Comparison of ENCODE assay signal across 8 cellular contexts in genomic region chrX:7925867-7926472, GRCh38.
DNase-seq lines count a peak whose midpoint lies in the region; TF ChIP-seq lines count a peak whose summit lies in the region.

No MANE protein-coding gene starts in this region.

- H3K9me3 Mint-ChIP-seq in T-helper 2 cell treated with Interferon-gamma antibody and Interleukin-4, amounts not matched to agents 5 μg/mL and 100 μg/mL, for 36 hours = no peaks in the 10 kb centered on the region

- TF ChIP-seq CTCF in astrocyte of the spinal cord (IDR thresholded peaks at IDR 0.05; ENCODE audit: low read depth, low read length) = peak; percentile 88

- DNase-seq in DMS53 treated with DMSO at 0.1 percent for 48 hours (lab: John Stamatoyannopoulos, UW; ENCODE audit: unreplicated experiment) (peak; percentile 5), GOT3 (lab: John Stamatoyannopoulos, UW) (peak; percentile 49), NAMALWA (ENCODE audit: low spot score) (peak; percentile 68), astrocyte of the spinal cord (ENCODE audit: low read depth, low spot score) (peak; percentile 73), iPS-NIHi7 (ENCODE audit: extremely low spot score) (peak; percentile 80), NCI-H187 treated with DMSO at 0.1 percent for 48 hours (lab: John Stamatoyannopoulos, UW) (no peak)
- DNase-seq in T-helper 2 cell treated with Interferon-gamma antibody and Interleukin-4, amounts not matched to agents 5 μg/mL and 100 μg/mL, for 36 hours (ENCODE audit: low spot score) = peak; percentile 33
- peak; percentile 4 to 43 for DNase-seq in stimulated activated CD4-positive, alpha-beta T cell treated with anti-CD3 and anti-CD28 coated beads, Interleukin-15, amount 100 ng/mL, for 48 hours (ENCODE audit: low read depth in 2 of 2)

- peak overlapping the region; percentile 89 for H3K4me3 Mint-ChIP-seq in T-helper 2 cell treated with Interferon-gamma antibody and Interleukin-4, amounts not matched to agents 5 μg/mL and 100 μg/mL, for 36 hours

- no peaks in the 10 kb centered on the region for H3K36me3 Mint-ChIP-seq in T-helper 2 cell treated with Interferon-gamma antibody and Interleukin-4, amounts not matched to agents 5 μg/mL and 100 μg/mL, for 36 hours (ENCODE audit: low read depth)

- in situ Hi-C loops in astrocyte of the spinal cord (cut with HindIII; ENCODE audit: low sequenced_read_pairs) = no loop called here

- H3K27me3 Mint-ChIP-seq in T-helper 2 cell treated with Interferon-gamma antibody and Interleukin-4, amounts not matched to agents 5 μg/mL and 100 μg/mL, for 36 hours (ENCODE audit: low read depth) = no peaks in the 10 kb centered on the region

- H3K27ac Mint-ChIP-seq in T-helper 2 cell treated with Interferon-gamma antibody and Interleukin-4, amounts not matched to agents 5 μg/mL and 100 μg/mL, for 36 hours = no peak overlapping the region

- H3K4me1 Mint-ChIP-seq in T-helper 2 cell treated with Interferon-gamma antibody and Interleukin-4, amounts not matched to agents 5 μg/mL and 100 μg/mL, for 36 hours (ENCODE audit: low read depth) = peaks cover 12% of the 10 kb centered on the region

- no peak overlapping the region for H3K4me3 ChIP-seq in astrocyte of the spinal cord (ENCODE audit: low read depth, low read length)
